Comparison of ENCODE assay signal across 8 cellular contexts in the genomic region with DNA sequence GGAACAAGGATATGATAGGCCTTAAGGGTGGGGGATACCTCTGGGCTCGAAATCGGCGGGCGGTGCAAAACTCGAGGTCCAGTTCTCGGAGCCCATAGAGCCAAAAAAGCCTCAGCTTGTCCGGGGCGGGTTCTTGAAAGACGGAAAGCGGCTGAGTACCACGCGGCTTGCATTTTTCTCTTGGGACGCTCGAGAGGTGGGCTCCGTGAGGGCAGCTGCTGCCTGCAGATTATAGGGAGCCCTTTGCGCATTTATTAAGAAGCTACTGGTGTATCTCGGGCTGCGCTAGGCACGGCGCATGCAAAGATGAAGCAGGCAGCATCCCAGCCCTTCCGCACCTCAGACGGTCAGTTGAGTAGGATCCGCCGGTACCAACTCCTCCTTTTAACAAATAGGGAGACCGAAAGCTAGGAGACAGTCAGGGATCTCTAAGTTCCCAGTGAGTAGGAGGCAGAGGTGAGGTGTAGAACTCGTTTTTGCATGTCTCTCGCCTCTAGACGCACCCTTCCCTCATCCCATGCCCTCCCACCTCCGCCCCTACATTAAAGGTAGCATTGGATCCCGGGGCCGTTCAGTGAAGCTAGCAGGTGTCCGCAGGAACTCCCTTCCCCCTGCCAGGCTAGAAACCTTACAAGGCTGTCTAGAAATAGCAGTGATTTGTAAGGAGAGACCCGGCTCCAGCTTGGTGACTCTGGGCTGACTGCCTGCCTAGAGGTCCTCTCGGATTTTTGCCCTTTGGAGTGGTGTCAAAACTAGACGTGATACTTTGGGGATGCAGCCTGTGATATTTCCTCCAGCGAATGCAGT. TPM values are rescaled to one million over a fixed set of nuclear protein-coding genes. Genes with fewer than 3 reads are reported as not detected.
DNase-seq lines count a peak whose midpoint lies in the region; ATAC-seq and TF ChIP-seq lines count a peak whose summit lies in the region.

No MANE protein-coding gene starts in this region.

- DNase-seq in NCI-H524 (lab: John Stamatoyannopoulos, UW) = peak; percentile 12 to 28
- DNase-seq in NCI-H524 treated with DMSO at 0.1 percent for 48 hours (lab: John Stamatoyannopoulos, UW) = no peak
- peak; percentile 16 for DNase-seq in T-helper 2 cell treated with Interferon-gamma antibody and Interleukin-4, amounts not matched to agents 5 μg/mL and 100 μg/mL, for 36 hours (ENCODE audit: low spot score)
- peak; percentile 76 for DNase-seq in coronary artery (ENCODE audit: low spot score)
- DNase-seq in lower lobe of right lung = no peak

- TF ChIP-seq CTCF in coronary artery (IDR thresholded peaks at IDR 0.05) = no peak
- TF ChIP-seq CTCF in lower lobe of right lung (IDR thresholded peaks at IDR 0.05) = no peak

- H3K9me3 ChIP-seq in lower lobe of right lung = no peaks in the 10 kb centered on the region

- peak; percentile 0 to 2 for ATAC-seq in lower lobe of right lung
- ATAC-seq in HG02840 (IDR thresholded peaks at IDR 0.05; ENCODE audit: low FRiP score, unreplicated experiment) = no peak
- no peak for ATAC-seq in HG03460 (IDR thresholded peaks at IDR 0.05; ENCODE audit: unreplicated experiment)

- H3K36me3 Mint-ChIP-seq in T-helper 2 cell treated with Interferon-gamma antibody and Interleukin-4, amounts not matched to agents 5 μg/mL and 100 μg/mL, for 36 hours (ENCODE audit: low read depth) = peaks cover 53% of the 10 kb centered on the region
- H3K36me3 Mint-ChIP-seq in stimulated activated naive CD8-positive, alpha-beta T cell treated with anti-CD3 and anti-CD28 coated beads, Interleukin-15, Interleukin-2, amounts not matched to agents 100 ng/mL and 50 ng/mL, for 24 hours (ENCODE audit: low read depth) = peaks cover 54% of the 10 kb centered on the region

- H3K27ac ChIP-seq in coronary artery (peak overlapping the region; percentile 92 to 99), lower lobe of right lung (peak overlapping the region; percentile 96)

- H3K27me3 Mint-ChIP-seq in T-helper 2 cell treated with Interferon-gamma antibody and Interleukin-4, amounts not matched to agents 5 μg/mL and 100 μg/mL, for 36 hours (ENCODE audit: low read depth) = no peaks in the 10 kb centered on the region
- H3K27me3 Mint-ChIP-seq in stimulated activated naive CD8-positive, alpha-beta T cell treated with anti-CD3 and anti-CD28 coated beads, Interleukin-15, Interleukin-2, amounts not matched to agents 100 ng/mL and 50 ng/mL, for 24 hours = no peaks in the 10 kb centered on the region

- peak overlapping the region; percentile 98 for H3K4me3 ChIP-seq in coronary artery
- H3K4me3 ChIP-seq in lower lobe of right lung = peak overlapping the region; percentile 94

- peak overlapping the region; percentile 98 for H3K27ac Mint-ChIP-seq in T-helper 2 cell treated with Interferon-gamma antibody and Interleukin-4, amounts not matched to agents 5 μg/mL and 100 μg/mL, for 36 hours
- peak overlapping the region; percentile 99 for H3K27ac Mint-ChIP-seq in stimulated activated naive CD8-positive, alpha-beta T cell treated with anti-CD3 and anti-CD28 coated beads, Interleukin-15, Interleukin-2, amounts not matched to agents 100 ng/mL and 50 ng/mL, for 24 hours

- H3K27me3 ChIP-seq in lower lobe of right lung (ENCODE audit: low read depth) = no peaks in the 10 kb centered on the region

- H3K9me3 Mint-ChIP-seq in T-helper 2 cell treated with Interferon-gamma antibody and Interleukin-4, amounts not matched to agents 5 μg/mL and 100 μg/mL, for 36 hours = no peaks in the 10 kb centered on the region
- no peaks in the 10 kb centered on the region for H3K9me3 Mint-ChIP-seq in stimulated activated naive CD8-positive, alpha-beta T cell treated with anti-CD3 and anti-CD28 coated beads, Interleukin-15, Interleukin-2, amounts not matched to agents 100 ng/mL and 50 ng/mL, for 24 hours

- H3K4me1 ChIP-seq in lower lobe of right lung = peaks cover 20% of the 10 kb centered on the region

- intact Hi-C loops in lower lobe of right lung (cut with DNase I) = no loop called here

- H3K4me1 Mint-ChIP-seq in T-helper 2 cell treated with Interferon-gamma antibody and Interleukin-4, amounts not matched to agents 5 μg/mL and 100 μg/mL, for 36 hours (ENCODE audit: low read depth) = peaks cover 49% of the 10 kb centered on the region
- H3K4me1 Mint-ChIP-seq in stimulated activated naive CD8-positive, alpha-beta T cell treated with anti-CD3 and anti-CD28 coated beads, Interleukin-15, Interleukin-2, amounts not matched to agents 100 ng/mL and 50 ng/mL, for 24 hours (ENCODE audit: low read depth) = peaks cover 77% of the 10 kb centered on the region

- peaks cover 36% of the 10 kb centered on the region for H3K36me3 ChIP-seq in lower lobe of right lung

- H3K4me3 Mint-ChIP-seq in T-helper 2 cell treated with Interferon-gamma antibody and Interleukin-4, amounts not matched to agents 5 μg/mL and 100 μg/mL, for 36 hours = peak overlapping the region; percentile 99
- peak overlapping the region; percentile 95 for H3K4me3 Mint-ChIP-seq in stimulated activated naive CD8-positive, alpha-beta T cell treated with anti-CD3 and anti-CD28 coated beads, Interleukin-15, Interleukin-2, amounts not matched to agents 100 ng/mL and 50 ng/mL, for 24 hours

RNA-seq across cellular contexts. Expression of a gene that starts 0.8 kb away (rescaled TPM):
- 251 TPM for total RNA-seq in lower lobe of right lung

RNA-seq across cellular contexts. Expression of a gene that starts 17.0 kb away (rescaled TPM):
- not detected for total RNA-seq in lower lobe of right lung

Comparison
In these comparisons a context has a peak if more than half of its experiments do, and no peak if none do; other contexts are left out.
1. DNase-seq: peak in NCI-H524 (2 of 2), T-helper 2 cell treated with Interferon-gamma antibody and Interleukin-4, amounts not matched to agents 5 μg/mL and 100 μg/mL, for 36 hours (single experiment) and coronary artery (single experiment); none in NCI-H524 treated with DMSO at 0.1 percent for 48 hours (single experiment) and lower lobe of right lung (single experiment).
2. ATAC-seq: peak in lower lobe of right lung (2 of 2); none in HG02840 (single experiment) and HG03460 (single experiment).